Comparison of ENCODE assay signal across 11 cellular contexts in genomic region chr1:201562659-201563405, GRCh38. TPM values are rescaled to one million over a fixed set of nuclear protein-coding genes. Genes with fewer than 3 reads are reported as not detected.
DNase-seq lines count a peak whose midpoint lies in the region; ATAC-seq and TF ChIP-seq lines count a peak whose summit lies in the region.
"Had no signal": no experiment of that assay in that cellular context is flagged by ENCODE, and none has a peak within 500 bp of the region (broad histone marks: within the 10 kb centered on the region; RNA-seq: fewer than 3 reads in every experiment).

No MANE protein-coding gene starts in this region.

- TF ChIP-seq POLR2A in transverse colon (IDR thresholded peaks at IDR 0.05) = no peak

- 80 to 93% methylated on average over 2 to 18 of the region's 18 CpGs for WGBS in transverse colon (ENCODE audit: low coverage in 1 of 2), 2 donors

- H3K27me3 ChIP-seq in left lung = no peaks in the 10 kb centered on the region
- no peaks in the 10 kb centered on the region for H3K27me3 ChIP-seq in transverse colon

- H3K4me1 ChIP-seq in left lung (peaks cover 0 to 34% of the 10 kb centered on the region in 2 donors), transverse colon (peaks cover 0 to 26% (median 10%) of the 10 kb centered on the region in 4 donors)

- H3K36me3 ChIP-seq in left lung (no peaks in the 10 kb centered on the region), transverse colon (no peaks in the 10 kb centered on the region)

- peak; percentile 16 for ATAC-seq in left lung
- ATAC-seq in HG02759 (IDR thresholded peaks at IDR 0.05; ENCODE audit: unreplicated experiment) = no peak
- ATAC-seq in GM21360 (IDR thresholded peaks at IDR 0.05; ENCODE audit: unreplicated experiment) = no peak

- H3K27ac ChIP-seq in left lung (peak overlapping the region in 1 of 2 donors; percentile 28), transverse colon (peak overlapping the region; percentile 51 to 75 (median 66))
- H3K27ac ChIP-seq: VCaP had no signal

- H3K4me3 ChIP-seq in choroid plexus epithelial cell (ENCODE audit: low read depth, low read length) = no peak overlapping the region
- H3K4me3 ChIP-seq in left lung = no peak overlapping the region
- no peak overlapping the region for H3K4me3 ChIP-seq in transverse colon

- TF ChIP-seq CTCF in choroid plexus epithelial cell (conservative IDR thresholded peaks at IDR 0.05; ENCODE audit: low read depth, low read length) = no peak
- TF ChIP-seq CTCF in left lung (IDR thresholded peaks at IDR 0.05) = no peak
- TF ChIP-seq CTCF in transverse colon (IDR thresholded peaks at IDR 0.05) = no peak

- intact Hi-C loops in left lung (cut with DNase I) = loop anchor here in 1 of 2 donors (5.0 kb wide), 1 partner anchor 139 kb away; no protein-coding TSS in a partner anchor
- intact Hi-C loops in transverse colon (cut with DNase I; ENCODE audit: low total_unique reads) = loop anchor here (10.0 kb wide), 1 partner anchor 232 kb away; no protein-coding TSS in a partner anchor

- DNase-seq in HS-5 (ENCODE audit: low read depth) (peak; percentile 97), choroid plexus epithelial cell (ENCODE audit: low read depth) (peak; percentile 86), left lung (no peak), transverse colon (no peak), epidermal melanocyte (ENCODE audit: insufficient read length, low spot score) (no peak), SIG-M5 treated with dmso at 0.1 percent for 504 hours (lab: John Stamatoyannopoulos, UW; ENCODE audit: unreplicated experiment) (no peak)
- DNase-seq: activated naive CD4-positive, alpha-beta T cell treated with anti-CD3 and anti-CD28 coated beads, Interleukin-2, amount 50 U/mL, for 16 hours; DND-41 had no signal

- in situ Hi-C loops in transverse colon (cut with MboI; ENCODE audit: low pct_ligation_motif_present in 1 of 4, low pct_unique_long_range_greater_than_20kb in 1 of 4, low sequenced_read_pairs in 3 of 4) = loop anchor here in 3 of 4 donors (5.0 to 25.0 kb wide), 5 partner anchors 132 to 234 kb away; no protein-coding TSS in a partner anchor

- H3K9me3 ChIP-seq in left lung = no peaks in the 10 kb centered on the region
- H3K9me3 ChIP-seq in transverse colon = no peaks in the 10 kb centered on the region

- TF ChIP-seq EP300 in transverse colon (IDR thresholded peaks at IDR 0.05; ENCODE audit: low read depth) = no peak

RNA-seq across cellular contexts. Expression of gene NAV1, which starts 23.9 kb away (rescaled TPM):
- total RNA-seq in left lung (10 to 100 TPM; 37.9 to 41.5 TPM), transverse colon (10 to 100 TPM; 13.0 to 40.6 (median 16.9) TPM)

RNA-seq across cellular contexts. Expression of gene CSRP1, which starts 55.9 kb away (rescaled TPM):
- 100 to 1,000 TPM; 216 to 235 TPM for total RNA-seq in left lung
- total RNA-seq in transverse colon = 1,000 to 10,000 TPM in 2 of 4 donors, 100 to 1,000 TPM in 2; 697 to 1,474 (median 915) TPM

Comparison
In these comparisons a context has a peak if more than half of its experiments do, and no peak if none do; other contexts are left out.
1. DNase-seq: peak in HS-5 (single experiment) and choroid plexus epithelial cell (single experiment); none in left lung (0 of 2), transverse colon (single experiment), epidermal melanocyte (single experiment) and SIG-M5 treated with dmso at 0.1 percent for 504 hours (single experiment).